In genomic region chr9:121816845-121817450, GRCh38 we compare ENCODE assay signal across 23 cellular contexts.
"Had no signal": no experiment of that assay in that cellular context is flagged by ENCODE, and none has a peak within 500 bp of the region (broad histone marks: within the 10 kb centered on the region; RNA-seq: fewer than 3 reads in every experiment).

No MANE protein-coding gene starts in this region.

- DNase-seq: activated CD4-positive, alpha-beta T cell treated with anti-CD3 and anti-CD28 coated beads, Interleukin-2, amount 10 ng/mL, durations not matched to agents 24 days and 14 days; activated CD4-positive, alpha-beta T cell treated with anti-CD3 and anti-CD28 coated beads, Interleukin-2, amount 50 U/mL, for 4 hours; activated CD8-positive, alpha-beta T cell treated with anti-CD3 and anti-CD28 coated beads for 36 hours; activated naive CD4-positive, alpha-beta T cell; activated naive CD4-positive, alpha-beta T cell treated with anti-CD3 and anti-CD28 coated beads, Interleukin-2, amount 50 U/mL, for 16 hours; activated naive CD8-positive, alpha-beta T cell treated with anti-CD3 and anti-CD28 coated beads for 36 hours; activated T-cell treated with anti-CD3 and anti-CD28 coated beads, Interleukin-2, amount 50 U/mL, for 24 hours; amniotic stem cell; MG63; NCI-H1092; NCI-H1436 treated with DMSO at 0.1 percent for 48 hours; NCI-H1694 treated with DMSO at 0.1 percent for 48 hours; NCI-H2029; NCI-H510A; NCI-H526; NCI-H748 treated with DMSO at 0.1 percent for 48 hours; OCI-M1; Right ventricle myocardium superior; SK-N-SH had no signal

- H3K4me3 ChIP-seq: ascending aorta, breast epithelium, K562, MG63, SJSA1 had no signal

- H3K36me3 ChIP-seq: breast epithelium, MG63, SJSA1 had no signal

- H3K27me3 ChIP-seq: ascending aorta, breast epithelium, MG63, SJSA1 had no signal
